Comparison of ENCODE assay signal across 30 cellular contexts in genomic region chr6:124722479-124722878, GRCh38.
"Had no signal": no experiment of that assay in that cellular context is flagged by ENCODE, and none has a peak within 500 bp of the region (broad histone marks: within the 10 kb centered on the region; RNA-seq: fewer than 3 reads in every experiment).

No MANE protein-coding gene starts in this region.

- FAIRE-seq: bronchial epithelial cell, frontal cortex had no signal

- H3K4me1 Mint-ChIP-seq: activated CD4-positive, alpha-beta T cell treated with anti-CD3 and anti-CD28 coated beads for 36 hours; activated CD4-positive, alpha-beta T cell treated with anti-CD3 and anti-CD28 coated beads, Interleukin-2, amount 10 ng/mL, durations not matched to agents 24 days and 14 days; activated CD8-positive, alpha-beta memory T cell treated with anti-CD3 and anti-CD28 coated beads, Interleukin-2, amount 10 ng/mL, durations not matched to agents 7 days and 5 days; activated naive CD4-positive, alpha-beta T cell treated with anti-CD3 and anti-CD28 coated beads, Interleukin-2, amount 10 ng/mL, durations not matched to agents 7 days and 5 days; activated naive CD8-positive, alpha-beta T cell treated with anti-CD3 and anti-CD28 coated beads, Interleukin-2, amount 10 ng/mL, durations not matched to agents 7 days and 5 days; central memory CD8-positive, alpha-beta T cell; endodermal cell had no signal

- H3K27me3 ChIP-seq: ascending aorta, dorsolateral prefrontal cortex had no signal

- H3K36me3 ChIP-seq: ascending aorta, WERI-Rb-1 had no signal

- H3K27me3 Mint-ChIP-seq: activated CD4-positive, alpha-beta memory T cell treated with anti-CD3 and anti-CD28 coated beads for 36 hours; activated CD4-positive, alpha-beta T cell treated with anti-CD3 and anti-CD28 coated beads, Interleukin-2, amount 10 ng/mL, durations not matched to agents 24 days and 14 days; activated CD8-positive, alpha-beta memory T cell treated with anti-CD3 and anti-CD28 coated beads, Interleukin-2, amount 10 ng/mL, durations not matched to agents 7 days and 5 days; activated naive CD4-positive, alpha-beta T cell treated with anti-CD3 and anti-CD28 coated beads, Interleukin-2, amount 10 ng/mL, durations not matched to agents 7 days and 5 days; activated naive CD8-positive, alpha-beta T cell treated with anti-CD3 and anti-CD28 coated beads, Interleukin-2, amount 10 ng/mL, durations not matched to agents 7 days and 5 days; brain; central memory CD8-positive, alpha-beta T cell; dendritic cell treated with granulocyte-macrophage colony-stimulating factor and Interleukin-4, amounts not matched to agents 40 ng/mL and 50 ng/mL, for 4 days had no signal

- H3K9me3 ChIP-seq: ascending aorta had no signal

- ATAC-seq: activated CD4-positive, alpha-beta T cell treated with anti-CD3 and anti-CD28 coated beads for 36 hours; activated CD8-positive, alpha-beta memory T cell treated with anti-CD3 and anti-CD28 coated beads, Interleukin-2, amount 10 ng/mL, durations not matched to agents 7 days and 5 days; activated CD8-positive, alpha-beta T cell treated with anti-CD3 and anti-CD28 coated beads, Interleukin-2, amount 10 ng/mL, durations not matched to agents 7 days and 5 days; activated naive CD4-positive, alpha-beta T cell treated with anti-CD3 and anti-CD28 coated beads, Interleukin-2, amount 50 U/mL, for 72 hours; esophagus mucosa had no signal

- H3K4me3 Mint-ChIP-seq: activated CD4-positive, alpha-beta memory T cell treated with anti-CD3 and anti-CD28 coated beads for 36 hours; activated CD4-positive, alpha-beta T cell treated with anti-CD3 and anti-CD28 coated beads for 36 hours; activated CD4-positive, alpha-beta T cell treated with anti-CD3 and anti-CD28 coated beads, Interleukin-2, amount 10 ng/mL, durations not matched to agents 24 days and 14 days; activated CD8-positive, alpha-beta memory T cell treated with anti-CD3 and anti-CD28 coated beads, Interleukin-2, amount 10 ng/mL, durations not matched to agents 7 days and 5 days; activated CD8-positive, alpha-beta T cell treated with anti-CD3 and anti-CD28 coated beads, Interleukin-2, amount 10 ng/mL, durations not matched to agents 7 days and 5 days; activated naive CD4-positive, alpha-beta T cell treated with anti-CD3 and anti-CD28 coated beads, Interleukin-2, amount 10 ng/mL, durations not matched to agents 7 days and 5 days; activated naive CD8-positive, alpha-beta T cell treated with anti-CD3 and anti-CD28 coated beads, Interleukin-2, amount 10 ng/mL, durations not matched to agents 7 days and 5 days; brain; central memory CD8-positive, alpha-beta T cell; dendritic cell treated with granulocyte-macrophage colony-stimulating factor and Interleukin-4, amounts not matched to agents 40 ng/mL and 50 ng/mL, for 4 days; endodermal cell had no signal

- H3K27ac ChIP-seq: ascending aorta, coronary artery, dorsolateral prefrontal cortex, WERI-Rb-1 had no signal

- H3K4me3 ChIP-seq: ascending aorta, coronary artery, dorsolateral prefrontal cortex had no signal

- H3K27ac Mint-ChIP-seq: activated CD4-positive, alpha-beta memory T cell treated with anti-CD3 and anti-CD28 coated beads for 36 hours; activated CD4-positive, alpha-beta T cell treated with anti-CD3 and anti-CD28 coated beads for 36 hours; activated CD4-positive, alpha-beta T cell treated with anti-CD3 and anti-CD28 coated beads, Interleukin-2, amount 10 ng/mL, durations not matched to agents 24 days and 14 days; activated CD8-positive, alpha-beta memory T cell treated with anti-CD3 and anti-CD28 coated beads, Interleukin-2, amount 10 ng/mL, durations not matched to agents 7 days and 5 days; activated CD8-positive, alpha-beta T cell treated with anti-CD3 and anti-CD28 coated beads, Interleukin-2, amount 10 ng/mL, durations not matched to agents 7 days and 5 days; activated naive CD4-positive, alpha-beta T cell treated with anti-CD3 and anti-CD28 coated beads, Interleukin-2, amount 10 ng/mL, durations not matched to agents 7 days and 5 days; activated naive CD4-positive, alpha-beta T cell treated with anti-CD3 and anti-CD28 coated beads, Interleukin-2, amount 50 U/mL, for 72 hours; activated naive CD8-positive, alpha-beta T cell treated with anti-CD3 and anti-CD28 coated beads, Interleukin-2, amount 10 ng/mL, durations not matched to agents 7 days and 5 days; dendritic cell treated with granulocyte-macrophage colony-stimulating factor and Interleukin-4, amounts not matched to agents 40 ng/mL and 50 ng/mL, for 4 days; endodermal cell had no signal

- DNase-seq: activated CD4-positive, alpha-beta memory T cell treated with anti-CD3 and anti-CD28 coated beads for 36 hours; activated CD4-positive, alpha-beta T cell treated with anti-CD3 and anti-CD28 coated beads for 36 hours; activated CD4-positive, alpha-beta T cell treated with anti-CD3 and anti-CD28 coated beads, Interleukin-2, amount 10 ng/mL, durations not matched to agents 24 days and 14 days; activated CD4-positive, CD25-positive, alpha-beta regulatory T cell; activated CD4-positive, CD25-positive, alpha-beta regulatory T cell treated with anti-CD3 and anti-CD28 coated beads, Interleukin-2, amount 50 U/mL, for 72 hours; activated CD8-positive, alpha-beta memory T cell treated with anti-CD3 and anti-CD28 coated beads, Interleukin-2, amount 10 ng/mL, durations not matched to agents 7 days and 5 days; activated CD8-positive, alpha-beta memory T cell treated with anti-CD3 and anti-CD28 coated beads, Interleukin-2, amount 50 U/mL, for 4 hours; activated CD8-positive, alpha-beta T cell treated with anti-CD3 and anti-CD28 coated beads, Interleukin-2, amount 10 ng/mL, durations not matched to agents 7 days and 5 days; activated gamma-delta T cell; activated naive CD4-positive, alpha-beta T cell; activated naive CD4-positive, alpha-beta T cell treated with anti-CD3 and anti-CD28 coated beads, Interleukin-2, amount 10 ng/mL, durations not matched to agents 7 days and 5 days; activated naive CD8-positive, alpha-beta T cell treated with anti-CD3 and anti-CD28 coated beads, Interleukin-2, amount 10 ng/mL, durations not matched to agents 7 days and 5 days; activated T-cell treated with anti-CD3 and anti-CD28 coated beads, Interleukin-2, amount 50 U/mL, for 1 hour; activated T-cell treated with anti-CD3 and anti-CD28 coated beads, Interleukin-2, amount 50 U/mL, for 48 hours; dorsolateral prefrontal cortex; effector memory CD4-positive, alpha-beta T cell; endodermal cell; foreskin fibroblast; head of caudate nucleus; T-helper 2 cell; WERI-Rb-1 had no signal

- H3K36me3 Mint-ChIP-seq: activated CD4-positive, alpha-beta memory T cell treated with anti-CD3 and anti-CD28 coated beads for 36 hours; activated CD8-positive, alpha-beta memory T cell treated with anti-CD3 and anti-CD28 coated beads, Interleukin-2, amount 10 ng/mL, durations not matched to agents 7 days and 5 days; activated naive CD4-positive, alpha-beta T cell treated with anti-CD3 and anti-CD28 coated beads, Interleukin-2, amount 10 ng/mL, durations not matched to agents 7 days and 5 days; activated naive CD4-positive, alpha-beta T cell treated with anti-CD3 and anti-CD28 coated beads, Interleukin-2, amount 50 U/mL, for 72 hours; activated naive CD8-positive, alpha-beta T cell treated with anti-CD3 and anti-CD28 coated beads, Interleukin-2, amount 10 ng/mL, durations not matched to agents 7 days and 5 days had no signal

- H3K9me3 Mint-ChIP-seq: activated CD4-positive, alpha-beta memory T cell treated with anti-CD3 and anti-CD28 coated beads for 36 hours; activated CD4-positive, alpha-beta T cell treated with anti-CD3 and anti-CD28 coated beads, Interleukin-2, amount 10 ng/mL, durations not matched to agents 24 days and 14 days; central memory CD8-positive, alpha-beta T cell had no signal

- H3K4me1 ChIP-seq: ascending aorta had no signal
